In the genomic region with DNA sequence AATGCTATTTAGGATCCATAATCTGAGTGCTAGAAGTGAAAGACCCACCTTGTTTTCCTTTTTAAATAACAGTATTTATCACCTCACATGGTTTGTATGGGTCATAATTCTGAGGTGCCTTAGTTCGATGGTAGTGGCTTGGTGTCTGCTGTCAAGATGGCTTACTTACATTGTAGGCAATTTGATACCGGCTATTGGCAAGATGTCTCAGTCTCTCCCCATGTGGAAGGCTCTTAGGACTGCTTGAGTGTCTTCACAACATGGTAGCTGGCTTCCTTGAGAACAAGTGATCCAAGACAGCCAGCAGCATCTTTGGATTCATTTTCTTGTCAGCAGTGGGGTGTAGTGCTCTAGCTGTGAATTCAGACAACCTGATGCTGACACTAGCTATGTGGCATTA, we compare ENCODE assay signal across 12 cellular contexts.
"Had no signal": no experiment of that assay in that cellular context is flagged by ENCODE, and none has a peak within 500 bp of the region (broad histone marks: within the 10 kb centered on the region; RNA-seq: fewer than 3 reads in every experiment).

No MANE protein-coding gene starts in this region.

- ATAC-seq: activated CD4-positive, CD25-positive, alpha-beta regulatory T cell treated with anti-CD3 and anti-CD28 coated beads, Interleukin-2, amount 50 U/mL, for 24 hours; natural killer cell treated with Interleukin-12 subunit alpha and Interleukin-12 subunit beta and Interleukin-15 and Interleukin-18, amount 100 ng/mL, for 72 hours had no signal

- H3K36me3 ChIP-seq: brain microvascular endothelial cell had no signal

- DNase-seq: activated effector memory CD4-positive, alpha-beta T cell treated with Interleukin-2 at 50 U/mL for 16 hours; activated T-cell treated with anti-CD3 and anti-CD28 coated beads, Interleukin-2, amount 50 U/mL, for 1 hour; amygdala; brain microvascular endothelial cell; cerebellar nuclear complex; erythroblast; left colon; stimulated activated CD4-positive, alpha-beta T cell treated with anti-CD3 and anti-CD28 coated beads, Interleukin-4, amount 100 ng/mL, for 1 hour; stimulated activated CD8-positive, alpha-beta memory T cell treated with anti-CD3 and anti-CD28 coated beads, Interleukin-4, amount 100 ng/mL, for 48 hours; testis had no signal

- H3K27ac ChIP-seq: brain microvascular endothelial cell, testis had no signal

- H3K27me3 ChIP-seq: brain microvascular endothelial cell, testis had no signal

- H3K4me3 ChIP-seq: testis had no signal

- H3K9me3 ChIP-seq: testis had no signal
